In genomic region chr1:30040081-30041019, GRCh38 we compare ENCODE assay signal across 16 cellular contexts.
DNase-seq lines count a peak whose midpoint lies in the region; ATAC-seq and TF ChIP-seq lines count a peak whose summit lies in the region.
"Had no signal": no experiment of that assay in that cellular context is flagged by ENCODE, and none has a peak within 500 bp of the region (broad histone marks: within the 10 kb centered on the region; RNA-seq: fewer than 3 reads in every experiment).

No MANE protein-coding gene starts in this region.

- H3K9me3 Mint-ChIP-seq in activated naive CD4-positive, alpha-beta T cell treated with anti-CD3 and anti-CD28 coated beads, Interleukin-2, amount 10 ng/mL, durations not matched to agents 7 days and 5 days, result peaks cover 9% of the 10 kb centered on the region
- H3K9me3 Mint-ChIP-seq in stimulated activated naive B cell treated with anti-CD40 and anti-IgM and Interleukin-4, amounts not matched to agents 10 μg/mL and 1 μg/mL and 100 μg/mL, for 72 hours, result peaks cover 9% of the 10 kb centered on the region in 2 donors

- H3K27ac ChIP-seq in right cardiac atrium (ENCODE audit: low read length) (no peak overlapping the region), coronary artery (no peak overlapping the region), lung (ENCODE audit: low read depth in 1 of 2, low read length in 1 of 2) (no peak overlapping the region), vagina (no peak overlapping the region)

- intact Hi-C loops in cardiac septum (cut with DNase I), result no loop called here
- intact Hi-C loops in right cardiac atrium (cut with DNase I), result no loop called here
- intact Hi-C loops in vagina (cut with DNase I), result no loop called here

- H3K27ac Mint-ChIP-seq in activated naive CD4-positive, alpha-beta T cell treated with anti-CD3 and anti-CD28 coated beads, Interleukin-2, amount 10 ng/mL, durations not matched to agents 7 days and 5 days, result no peak overlapping the region
- H3K27ac Mint-ChIP-seq in stimulated activated naive B cell treated with anti-CD40 and anti-IgM and Interleukin-4, amounts not matched to agents 10 μg/mL and 1 μg/mL and 100 μg/mL, for 72 hours, result no peak overlapping the region
- H3K27ac Mint-ChIP-seq: B cell; CD4-positive, alpha-beta T cell had no signal

- no peak for TF ChIP-seq POLR2A in vagina (IDR thresholded peaks at IDR 0.05)

- ATAC-seq in right cardiac atrium, result no peak
- no peak for ATAC-seq in lung (ENCODE audit: insufficient read depth, low FRiP score)
- no peak for ATAC-seq in stimulated activated naive B cell treated with anti-CD40 and anti-IgM and Interleukin-4, amounts not matched to agents 10 μg/mL and 1 μg/mL and 100 μg/mL, for 72 hours (replicated peaks)
- ATAC-seq: HepG2 had no signal

- TF ChIP-seq CTCF in coronary artery (IDR thresholded peaks at IDR 0.05) (no peak), lung (IDR thresholded peaks at IDR 0.05; ENCODE audit: control extremely low read depth, extremely low read depth) (no peak), vagina (IDR thresholded peaks at IDR 0.05) (no peak)

- H3K27me3 ChIP-seq in right cardiac atrium (ENCODE audit: control insufficient read depth, insufficient read depth), result no peaks in the 10 kb centered on the region
- H3K27me3 ChIP-seq in lung (ENCODE audit: control insufficient read depth, insufficient read depth), result no peaks in the 10 kb centered on the region
- H3K27me3 ChIP-seq in vagina, result no peaks in the 10 kb centered on the region

- H3K4me3 Mint-ChIP-seq in activated naive CD4-positive, alpha-beta T cell treated with anti-CD3 and anti-CD28 coated beads, Interleukin-2, amount 10 ng/mL, durations not matched to agents 7 days and 5 days, result no peak overlapping the region
- no peak overlapping the region for H3K4me3 Mint-ChIP-seq in stimulated activated naive B cell treated with anti-CD40 and anti-IgM and Interleukin-4, amounts not matched to agents 10 μg/mL and 1 μg/mL and 100 μg/mL, for 72 hours
- H3K4me3 Mint-ChIP-seq: B cell; CD4-positive, alpha-beta T cell had no signal

- H3K9me3 ChIP-seq in right cardiac atrium (ENCODE audit: control insufficient read depth, low read length), result no peaks in the 10 kb centered on the region
- peaks cover 0 to 13% of the 10 kb centered on the region in 2 donors for H3K9me3 ChIP-seq in lung (ENCODE audit: control insufficient read depth in 2 of 2, insufficient read depth in 1 of 2, low read length in 1 of 2)
- H3K9me3 ChIP-seq in vagina, result no peaks in the 10 kb centered on the region
- H3K9me3 ChIP-seq: HAP-1 had no signal

- H3K36me3 ChIP-seq in lung (ENCODE audit: control insufficient read depth in 2 of 2, insufficient read depth in 2 of 2, low read length in 2 of 2) (no peaks in the 10 kb centered on the region), vagina (no peaks in the 10 kb centered on the region)
- H3K36me3 ChIP-seq: HAP-1 had no signal

- 86% methylated on average over 8 of the region's 8 CpGs for WGBS in right cardiac atrium
- WGBS in lung, 2 donors, result 85 to 90% methylated on average over 8 of the region's 8 CpGs

- H3K36me3 Mint-ChIP-seq in activated naive CD4-positive, alpha-beta T cell treated with anti-CD3 and anti-CD28 coated beads, Interleukin-2, amount 10 ng/mL, durations not matched to agents 7 days and 5 days, result no peaks in the 10 kb centered on the region
- peaks cover 5 to 6% of the 10 kb centered on the region in 2 donors for H3K36me3 Mint-ChIP-seq in stimulated activated naive B cell treated with anti-CD40 and anti-IgM and Interleukin-4, amounts not matched to agents 10 μg/mL and 1 μg/mL and 100 μg/mL, for 72 hours

- CTCF ChIA-PET in activated naive CD4-positive, alpha-beta T cell treated with anti-CD3 and anti-CD28 coated beads, Interleukin-2, amount 10 ng/mL, durations not matched to agents 7 days and 5 days (lab: Charles Lee), result no interaction called here

- DNase-seq in cardiac septum (ENCODE audit: low spot score), result peak; percentile 61
- DNase-seq in right cardiac atrium, result no peak
- DNase-seq in coronary artery (ENCODE audit: low spot score), result peak; percentile 19
- peak; percentile 23 for DNase-seq in lung (ENCODE audit: low spot score)
- peak; percentile 67 to 81 for DNase-seq in vagina (ENCODE audit: extremely low spot score in 2 of 2)
- no peak for DNase-seq in activated naive CD4-positive, alpha-beta T cell treated with anti-CD3 and anti-CD28 coated beads, Interleukin-2, amount 10 ng/mL, durations not matched to agents 7 days and 5 days
- no peak for DNase-seq in stimulated activated naive B cell treated with anti-CD40 and anti-IgM and Interleukin-4, amounts not matched to agents 10 μg/mL and 1 μg/mL and 100 μg/mL, for 72 hours
- DNase-seq in UCSD-AML1 (lab: John Stamatoyannopoulos, UW; ENCODE audit: unreplicated experiment), result no peak
- DNase-seq: C1 segment of cervical spinal cord; Calu3; CD4-positive, alpha-beta T cell; DMS79; GOT3 had no signal

- no peaks in the 10 kb centered on the region for H3K4me1 ChIP-seq in right cardiac atrium (ENCODE audit: control insufficient read depth, insufficient read depth, low read length)
- H3K4me1 ChIP-seq in lung (ENCODE audit: control insufficient read depth in 2 of 2, insufficient read depth in 2 of 2, low read length in 2 of 2), result no peaks in the 10 kb centered on the region
- no peaks in the 10 kb centered on the region for H3K4me1 ChIP-seq in vagina
- H3K4me1 ChIP-seq: HAP-1 had no signal

- H3K27me3 Mint-ChIP-seq in activated naive CD4-positive, alpha-beta T cell treated with anti-CD3 and anti-CD28 coated beads, Interleukin-2, amount 10 ng/mL, durations not matched to agents 7 days and 5 days, result peaks cover 4% of the 10 kb centered on the region
- peaks cover 6 to 12% of the 10 kb centered on the region in 2 donors for H3K27me3 Mint-ChIP-seq in stimulated activated naive B cell treated with anti-CD40 and anti-IgM and Interleukin-4, amounts not matched to agents 10 μg/mL and 1 μg/mL and 100 μg/mL, for 72 hours

- H3K4me3 ChIP-seq in right cardiac atrium (ENCODE audit: low read length) (no peak overlapping the region), coronary artery (no peak overlapping the region), lung (no peak overlapping the region), vagina (no peak overlapping the region)
- H3K4me3 ChIP-seq: HAP-1 had no signal

- H3K4me1 Mint-ChIP-seq in activated naive CD4-positive, alpha-beta T cell treated with anti-CD3 and anti-CD28 coated beads, Interleukin-2, amount 10 ng/mL, durations not matched to agents 7 days and 5 days, result no peaks in the 10 kb centered on the region
- H3K4me1 Mint-ChIP-seq in stimulated activated naive B cell treated with anti-CD40 and anti-IgM and Interleukin-4, amounts not matched to agents 10 μg/mL and 1 μg/mL and 100 μg/mL, for 72 hours, result no peaks in the 10 kb centered on the region
- H3K4me1 Mint-ChIP-seq: B cell had no signal

Comparison
In these comparisons a context has a peak if more than half of its experiments do, and no peak if none do; other contexts are left out.
1. DNase-seq: peak in cardiac septum (single experiment), coronary artery (single experiment), lung (single experiment) and vagina (2 of 2); none in right cardiac atrium (0 of 3), activated naive CD4-positive, alpha-beta T cell treated with anti-CD3 and anti-CD28 coated beads, Interleukin-2, amount 10 ng/mL, durations not matched to agents 7 days and 5 days (single experiment), stimulated activated naive B cell treated with anti-CD40 and anti-IgM and Interleukin-4, amounts not matched to agents 10 μg/mL and 1 μg/mL and 100 μg/mL, for 72 hours (single experiment) and UCSD-AML1 (single experiment).